22 cellular contexts compared by ENCODE assay signal in the genomic region with DNA sequence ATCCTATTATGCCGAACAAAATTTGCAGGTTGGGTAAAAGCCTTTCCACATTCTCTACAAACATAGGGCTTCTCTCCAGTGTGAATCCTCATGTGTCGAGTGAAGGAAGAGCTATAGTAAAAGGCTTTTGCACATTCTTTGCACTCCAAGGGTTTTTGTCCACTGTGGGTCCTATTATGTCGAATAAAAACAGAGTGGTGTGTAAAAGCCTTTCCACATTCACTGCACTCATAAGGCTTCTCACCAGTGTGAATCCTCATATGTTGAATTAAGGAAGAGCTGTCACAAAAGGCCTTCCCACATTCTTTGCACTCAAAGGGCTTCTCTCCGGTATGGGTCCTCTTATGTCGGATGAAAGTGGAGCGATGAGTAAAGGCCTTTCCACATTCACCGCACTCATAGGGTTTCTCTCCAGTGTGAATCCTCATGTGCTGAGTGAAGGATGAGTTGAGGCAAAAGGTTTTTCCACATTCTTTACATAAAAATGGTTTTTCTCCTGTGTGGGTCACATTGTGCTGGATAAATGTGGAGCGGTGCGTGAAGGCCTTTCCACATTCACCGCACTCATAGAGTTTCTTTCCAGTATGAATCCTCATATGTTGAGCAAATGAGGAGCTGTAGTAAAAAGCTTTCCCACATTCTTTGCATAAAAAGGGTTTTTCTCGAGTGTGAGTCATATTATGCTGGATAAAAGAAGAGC. TPM values are rescaled to one million over a fixed set of nuclear protein-coding genes. Genes with fewer than 3 reads are reported as not detected.
DNase-seq lines count a peak whose midpoint lies in the region; ATAC-seq, FAIRE-seq and TF ChIP-seq lines count a peak whose summit lies in the region.
"Had no signal": no experiment of that assay in that cellular context is flagged by ENCODE, and none has a peak within 500 bp of the region (broad histone marks: within the 10 kb centered on the region; RNA-seq: fewer than 3 reads in every experiment).

No MANE protein-coding gene starts in this region.

- no peaks in the 10 kb centered on the region for H3K27me3 ChIP-seq in GM12878 (replicated peaks in 1 of 2; ENCODE audit: control insufficient read depth in 2 of 2, insufficient read depth in 2 of 2, low read length in 1 of 2)
- no peaks in the 10 kb centered on the region for H3K27me3 ChIP-seq in liver (ENCODE audit: control insufficient read depth in 4 of 4, insufficient read depth in 4 of 4, low read length in 3 of 4)

- POLR2A ChIA-PET in GM12878 (lab: Charles Lee) = no interaction called here

- no peak for TF ChIP-seq POLR2A in GM12878 (IDR thresholded peaks at IDR 0.05; ENCODE audit: low read depth, low read length)

- H3K36me3 Mint-ChIP-seq in activated naive CD8-positive, alpha-beta T cell treated with anti-CD3 and anti-CD28 coated beads for 36 hours = peaks cover 69% of the 10 kb centered on the region

- H3K4me1 Mint-ChIP-seq in activated naive CD8-positive, alpha-beta T cell treated with anti-CD3 and anti-CD28 coated beads for 36 hours = no peaks in the 10 kb centered on the region
- H3K4me1 Mint-ChIP-seq: B cell, CD14-positive monocyte, IgD-negative memory B cell had no signal

- H3K4me3 Mint-ChIP-seq in activated naive CD8-positive, alpha-beta T cell treated with anti-CD3 and anti-CD28 coated beads for 36 hours = no peak overlapping the region
- H3K4me3 Mint-ChIP-seq: B cell, CD14-positive monocyte had no signal

- H3K36me3 ChIP-seq in GM12878 (ENCODE audit: control insufficient read depth in 2 of 2, insufficient read depth in 2 of 2, low read length in 1 of 2) = no peaks in the 10 kb centered on the region
- H3K36me3 ChIP-seq in liver (ENCODE audit: control insufficient read depth in 4 of 4, insufficient read depth in 3 of 4, low read depth in 1 of 4, low read length in 3 of 4) = peaks cover 3 to 38% (median 30%) of the 10 kb centered on the region in 4 donors

- no peak for TF ChIP-seq CTCF in GM12878 (IDR thresholded peaks at IDR 0.05 in 2 of 3, conservative IDR thresholded peaks at IDR 0.05 in 1 of 3; ENCODE audit: control insufficient read depth in 2 of 3, extremely low read depth in 1 of 3, insufficient read depth in 1 of 3, low read depth in 3 of 3, low read length in 3 of 3)
- TF ChIP-seq CTCF in liver (IDR thresholded peaks at IDR 0.05; ENCODE audit: low read depth, low read length, missing input control) = no peak

- CTCF ChIA-PET in GM12878 (lab: Yijun Ruan, JAX) = no interaction called here

- no peaks in the 10 kb centered on the region for H3K4me1 ChIP-seq in GM12878 (ENCODE audit: control insufficient read depth, insufficient read depth, low read length)
- H3K4me1 ChIP-seq in liver (ENCODE audit: control insufficient read depth in 4 of 4, insufficient read depth in 4 of 4, low read length in 3 of 4) = no peaks in the 10 kb centered on the region

- no peak for ATAC-seq in GM12878

- H2AFZ ChIP-seq in GM12878 (ENCODE audit: control insufficient read depth, low read depth, low read length) = no peak overlapping the region

- H3K9me3 ChIP-seq in GM12878 (replicated peaks; ENCODE audit: control insufficient read depth, insufficient read depth, low read length) (peaks cover 23% of the 10 kb centered on the region), liver (ENCODE audit: control insufficient read depth in 4 of 4, low read length in 3 of 4) (peaks cover 36 to 86% (median 79%) of the 10 kb centered on the region in 4 donors)

- intact Hi-C loops in GM12878 (cut with micrococcal nuclease; ENCODE audit: unreplicated experiment) = no loop called here

- no peaks in the 10 kb centered on the region for H3K27me3 Mint-ChIP-seq in activated naive CD8-positive, alpha-beta T cell treated with anti-CD3 and anti-CD28 coated beads for 36 hours
- H3K27me3 Mint-ChIP-seq: B cell, IgD-negative memory B cell had no signal

- FAIRE-seq in GM12878 (lab: Jason Lieb, UNC) = no peak
- FAIRE-seq: GM18507 had no signal

- SMC1A ChIA-PET in GM12878 (lab: Charles Lee; ENCODE audit: uncharacterized antibody, unreplicated experiment) = no interaction called here

- 75% methylated on average over 11 of the region's 11 CpGs for WGBS in GM12878 (ENCODE audit: insufficient coverage, insufficient replicate concordance, low lambda C conversion rate, missing lambda C conversion rate)
- 97% methylated on average over 11 of the region's 11 CpGs for WGBS in liver

- no peaks in the 10 kb centered on the region for H4K20me1 ChIP-seq in GM12878 (ENCODE audit: control insufficient read depth, insufficient read depth)

- BruUV-seq in GM12878 (replicated peaks; lab: Mats Ljungman, UMichigan) = no TSS peak

- RAD21 ChIA-PET in GM12878 (lab: Charles Lee; ENCODE audit: unreplicated experiment) = no interaction called here

- no peak overlapping the region for H3K4me2 ChIP-seq in GM12878 (ENCODE audit: control insufficient read depth, insufficient read depth)

- H3K27ac ChIP-seq in GM12878 (ENCODE audit: control insufficient read depth, insufficient read depth) = no peak overlapping the region
- no peak overlapping the region for H3K27ac ChIP-seq in liver (ENCODE audit: low read depth in 1 of 2, low read length in 2 of 2)

- H3K9me3 Mint-ChIP-seq in activated naive CD8-positive, alpha-beta T cell treated with anti-CD3 and anti-CD28 coated beads for 36 hours = peaks cover 59% of the 10 kb centered on the region

- no peak overlapping the region for H3K27ac Mint-ChIP-seq in activated naive CD8-positive, alpha-beta T cell treated with anti-CD3 and anti-CD28 coated beads for 36 hours
- H3K27ac Mint-ChIP-seq: B cell, CD14-positive monocyte, IgD-negative memory B cell had no signal

- no peaks in the 10 kb centered on the region for H3K79me2 ChIP-seq in GM12878 (ENCODE audit: control insufficient read depth, insufficient read depth, low read length)

- TF ChIP-seq RAD21 in GM12878 (IDR thresholded peaks at IDR 0.05; ENCODE audit: insufficient read depth, low read depth, low read length) = no peak
- TF ChIP-seq RAD21 in liver (IDR thresholded peaks at IDR 0.05) = no peak

- H3K4me3 ChIP-seq in GM12878 (no peak overlapping the region), liver (ENCODE audit: low read depth in 1 of 3, low read length in 3 of 3) (peak overlapping the region in 2 of 3 donors; percentile 17 to 52)

- in situ Hi-C loops in GM12878 (cut with MboI) = no loop called here

- no peak overlapping the region for H3K9ac ChIP-seq in GM12878 (ENCODE audit: control insufficient read depth, insufficient read depth, low read length)
- no peak overlapping the region for H3K9ac ChIP-seq in liver (ENCODE audit: low read depth in 1 of 2, low read length in 2 of 2)

- DNase-seq in EH (ENCODE audit: low read depth) (peak; percentile 0), GM12878 (ENCODE audit: low read depth, low spot score) (no peak), kidney glomerular epithelial cell (lab: John Stamatoyannopoulos, UW) (no peak), SW480 (ENCODE audit: low spot score) (no peak), occipital lobe (lab: John Stamatoyannopoulos, UW) (no peak)
- DNase-seq in activated naive CD8-positive, alpha-beta T cell treated with anti-CD3 and anti-CD28 coated beads for 36 hours = no peak
- DNase-seq: Calu3, DMS79 treated with DMSO at 0.1 percent for 48 hours, H7, NCI-H1048, NCI-H1417, NCI-H1694, NCI-H2029 treated with DMSO at 0.1 percent for 48 hours, NCI-H2227 treated with DMSO at 0.1 percent for 48 hours, NCI-H526 treated with DMSO at 0.1 percent for 48 hours, Right ventricle myocardium superior, RPMI8226 had no signal

- TF ChIP-seq EP300 in GM12878 (IDR thresholded peaks at IDR 0.05; ENCODE audit: borderline replicate concordance in 1 of 2, control insufficient read depth in 1 of 2, low read depth in 2 of 2, low read length in 2 of 2) = no peak

RNA-seq across cellular contexts. Expression of a gene that starts 13.6 kb away (rescaled TPM):
- 9.8 and 10.3 TPM in 2 replicates for total RNA-seq in GM12878 (2013; cell fraction: nucleolus; rRNA removed)
- total RNA-seq in GM12878 (2014; rRNA removed) (1.5 and 2.2 TPM in 2 replicates), GM12878 (2014; rRNA removed; fragmentation: Illumina TruSeq; extraction: Trizol) (1.0 and 1.2 TPM in 2 replicates), GM12878 (2021) (1.7 and 2.8 TPM in 2 replicates), liver (1 to 10 TPM; 2.1 to 2.6 TPM), occipital lobe (12.2 TPM)
- polyA plus RNA-seq in GM12878 (2011; ENCODE audit: low read depth) = 1.8 TPM
- polyA plus RNA-seq in GM12878 (2011; rRNA removed) (3.6 and 4.8 TPM in 2 replicates), GM12878 (2014; fragmentation: Illumina TruSeq; extraction: Trizol) (1.3 and 2.2 TPM in 2 replicates), GM12878 (2014; fragmentation: Nextera tagmentation; extraction: Ambion mirVana) (1 to 10 TPM in 1 of 2 experiments, under 1 TPM in 1; 0.27 to 1.1 TPM), GM12878 (2014; rRNA removed) (2.9 and 4.3 TPM in 2 replicates), GM12878 (2016; fragmentation: Nextera tagmentation; extraction: Ambion mirVana) (1 to 10 TPM; 3.9 to 4.6 TPM), liver (1 to 10 TPM; 1.5 to 2.1 TPM)
- 4.9 and 7.2 TPM in 2 replicates for polyA plus RNA-seq in GM12878 (2011; cell fraction: cytosol; rRNA removed)
- polyA plus RNA-seq in GM12878 (2011; cell fraction: nucleus; rRNA removed) = 8.1 and 8.4 TPM in 2 replicates
- polyA plus RNA-seq in GM12878 (2012) = 2.2 and 3.2 TPM in 2 replicates
- polyA minus RNA-seq in GM12878 (2011; rRNA and poly(A)+ RNA removed) = 1.2 and 2.3 TPM in 2 replicates
- 0.94 and 1.8 TPM in 2 replicates for polyA minus RNA-seq in GM12878 (2011; cell fraction: cytosol; rRNA and poly(A)+ RNA removed)
- polyA minus RNA-seq in GM12878 (2011; cell fraction: nucleus; rRNA and poly(A)+ RNA removed) = 5.6 and 7.2 TPM in 2 replicates
- 1 to 10 TPM; 3.9 TPM for total RNA-seq in activated naive CD8-positive, alpha-beta T cell treated with anti-CD3 and anti-CD28 coated beads for 36 hours

RNA-seq across cellular contexts. Expression of a gene that starts 25.3 kb away (rescaled TPM):
- 18.1 and 21.8 TPM in 2 replicates for total RNA-seq in GM12878 (2013; cell fraction: nucleolus; rRNA removed)
- total RNA-seq in GM12878 (2014; rRNA removed) (8.4 and 9.6 TPM in 2 replicates), GM12878 (2014; rRNA removed; fragmentation: Illumina TruSeq; extraction: Trizol) (6.8 and 7.1 TPM in 2 replicates), GM12878 (2021) (5.4 and 5.7 TPM in 2 replicates), liver (10 to 100 TPM in 1 of 2 donors, 1 to 10 TPM in 1; 9.6 to 15.2 TPM), occipital lobe (53.0 TPM)
- 1.6 TPM for polyA plus RNA-seq in GM12878 (2011; ENCODE audit: low read depth)
- polyA plus RNA-seq in GM12878 (2011; rRNA removed) (9.4 and 17.9 TPM in 2 replicates), GM12878 (2014; fragmentation: Illumina TruSeq; extraction: Trizol) (8.8 and 10.9 TPM in 2 replicates), GM12878 (2014; fragmentation: Nextera tagmentation; extraction: Ambion mirVana) (1 to 10 TPM; 2.1 to 2.7 TPM), GM12878 (2014; rRNA removed) (4.8 and 7.7 TPM in 2 replicates), GM12878 (2016; fragmentation: Nextera tagmentation; extraction: Ambion mirVana) (10 to 100 TPM in 1 of 2 experiments, 1 to 10 TPM in 1; 9.0 to 10.3 TPM), liver (10 to 100 TPM in 1 of 2 donors, 1 to 10 TPM in 1; 8.9 to 10.4 TPM)
- 4.4 and 4.6 TPM in 2 replicates for polyA plus RNA-seq in GM12878 (2011; cell fraction: cytosol; rRNA removed)
- polyA plus RNA-seq in GM12878 (2011; cell fraction: nucleus; rRNA removed) = 13.1 and 16.1 TPM in 2 replicates
- polyA plus RNA-seq in GM12878 (2012) = 4.0 and 7.3 TPM in 2 replicates
- 6.1 and 8.0 TPM in 2 replicates for polyA minus RNA-seq in GM12878 (2011; rRNA and poly(A)+ RNA removed)
- polyA minus RNA-seq in GM12878 (2011; cell fraction: cytosol; rRNA and poly(A)+ RNA removed) = 2.1 and 5.2 TPM in 2 replicates
- polyA minus RNA-seq in GM12878 (2011; cell fraction: nucleus; rRNA and poly(A)+ RNA removed) = 10.2 and 11.1 TPM in 2 replicates
- total RNA-seq in activated naive CD8-positive, alpha-beta T cell treated with anti-CD3 and anti-CD28 coated beads for 36 hours = 1 to 10 TPM; 5.7 to 5.9 TPM
